Comparison of ENCODE assay signal across 8 cellular contexts in the genomic region with DNA sequence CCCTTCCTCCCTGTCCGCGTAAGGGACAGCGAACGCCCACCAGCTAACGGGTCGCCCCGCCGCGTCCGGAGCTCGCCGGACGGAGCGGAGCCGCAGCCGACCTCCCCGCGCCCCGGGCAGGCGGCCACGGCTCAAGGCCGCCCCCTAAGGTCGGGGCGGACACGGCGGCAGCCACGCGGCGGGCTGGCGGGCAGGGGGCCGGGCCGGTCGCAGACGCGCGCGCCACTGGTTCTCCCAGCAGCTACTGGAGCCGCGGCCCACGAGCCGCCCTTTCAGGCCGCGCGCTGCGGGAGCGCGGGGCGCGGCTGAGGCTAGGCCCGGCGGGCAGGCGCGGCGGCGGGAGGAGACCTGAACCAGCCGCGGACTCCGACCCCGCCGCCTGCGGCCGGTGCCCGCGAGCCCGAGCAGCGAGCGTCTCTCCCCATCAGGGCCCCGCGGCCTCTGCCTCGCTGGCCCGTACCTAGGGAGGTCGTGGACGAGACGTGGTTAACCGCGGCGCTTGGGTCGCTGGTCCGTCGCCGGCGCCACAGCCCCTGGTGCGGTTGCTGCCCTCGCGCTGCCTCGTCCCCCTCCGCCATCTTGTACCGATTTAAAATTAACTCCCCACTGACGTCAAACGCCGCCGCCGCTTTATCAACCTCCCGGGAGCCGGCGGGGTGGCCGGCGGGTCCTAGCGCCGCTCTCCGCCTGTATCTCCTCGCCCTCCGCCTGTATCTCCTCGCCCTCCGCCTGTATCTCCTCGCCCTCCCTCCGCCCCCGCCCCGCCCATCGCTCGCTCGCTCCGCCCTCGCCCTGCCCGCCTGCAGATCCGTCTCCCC. TPM values are rescaled to one million over a fixed set of nuclear protein-coding genes. Genes with fewer than 3 reads are reported as not detected.
DNase-seq lines count a peak whose midpoint lies in the region; ATAC-seq and TF ChIP-seq lines count a peak whose summit lies in the region.

A gene (minus strand): TSS at position 591 of the 818 bp plus-strand sequence. CDS start 13 bp downstream, at position 578.

- DNase-seq in AML-193 (lab: John Stamatoyannopoulos, UW) (peak; percentile 87 to 90), NCI-H460 (ENCODE audit: extremely low read depth, low read depth) (peak; percentile 94), chondrocyte (ENCODE audit: low spot score) (peak; percentile 98), kidney glomerular epithelial cell (lab: John Stamatoyannopoulos, UW) (peak; percentile 94)
- DNase-seq in activated CD4-positive, alpha-beta T cell treated with anti-CD3 and anti-CD28 coated beads for 1 hour: peak; percentile 89
- DNase-seq in stimulated activated CD4-positive, alpha-beta T cell treated with anti-CD3 and anti-CD28 coated beads, Interleukin-1b, Interleukin-23, amount 100 ng/mL, for 1 hour (ENCODE audit: low read depth in 2 of 2): peak; percentile 79

- no peaks in the 10 kb centered on the region for H3K27me3 Mint-ChIP-seq in chondrocyte (ENCODE audit: low read depth)

- peak; percentile 78 for TF ChIP-seq CTCF in chondrocyte (IDR thresholded peaks at IDR 0.05)

- H3K4me1 Mint-ChIP-seq in chondrocyte (ENCODE audit: low read depth): peaks cover 31% of the 10 kb centered on the region

- H3K36me3 Mint-ChIP-seq in chondrocyte (ENCODE audit: low read depth): no peaks in the 10 kb centered on the region

- H3K4me3 Mint-ChIP-seq in chondrocyte (ENCODE audit: unreplicated experiment): peak within 1 kb of the TSS; percentile 83

- no peaks in the 10 kb centered on the region for H3K9me3 Mint-ChIP-seq in chondrocyte (ENCODE audit: low read depth)

- ATAC-seq in GM19043 (IDR thresholded peaks at IDR 0.05; ENCODE audit: low read depth, unreplicated experiment) (peak; percentile 80), HG03378 (IDR thresholded peaks at IDR 0.05; ENCODE audit: unreplicated experiment) (peak; percentile 81)

- peak within 1 kb of the TSS; percentile 94 for H3K27ac Mint-ChIP-seq in chondrocyte (ENCODE audit: unreplicated experiment)

RNA-seq across cellular contexts. Expression of the gene that starts here (rescaled TPM):
- total RNA-seq in NCI-H460 (2014; rRNA removed; shearing (Covaris generic)): 132 and 138 TPM in 2 replicates
- polyA plus RNA-seq in NCI-H460 (2014; cell fraction: nucleus; rRNA removed): 223 and 334 TPM in 2 replicates
- total RNA-seq in chondrocyte: 30.5 to 50.2 TPM (median 34.1 TPM) in 3 replicates

Comparison
In these comparisons a context has a peak if more than half of its experiments do, and no peak if none do; other contexts are left out.
1. Peak in every context shown above with its lines: DNase-seq and ATAC-seq.